Comparison of ENCODE assay signal across 8 cellular contexts in the genomic region with DNA sequence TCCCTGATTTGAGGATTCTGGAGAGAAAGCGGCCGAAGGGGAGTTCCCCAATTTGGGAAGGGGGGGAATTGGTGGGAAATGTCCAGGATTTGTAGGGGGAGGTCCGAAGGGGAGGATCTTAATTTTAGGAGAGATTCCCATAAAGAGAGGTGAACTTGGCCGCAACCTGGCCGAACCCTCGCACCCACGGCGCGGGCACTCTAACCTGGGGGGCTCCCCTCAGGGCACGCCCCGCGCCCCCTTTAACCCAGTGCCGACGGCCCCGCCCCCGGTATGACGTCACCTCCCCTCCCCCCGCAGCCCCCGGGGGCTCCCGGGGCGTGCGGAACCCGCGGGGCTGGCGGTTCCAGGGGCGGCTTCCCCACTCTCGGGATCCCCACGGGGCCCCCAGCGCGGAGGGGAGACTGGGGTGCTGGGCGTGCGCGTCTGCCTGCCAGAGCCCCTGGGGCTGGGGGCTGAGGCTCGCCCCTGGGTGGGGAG. TPM values are rescaled to one million over a fixed set of nuclear protein-coding genes. Genes with fewer than 3 reads are reported as not detected.
DNase-seq lines count a peak whose midpoint lies in the region; ATAC-seq, FAIRE-seq and TF ChIP-seq lines count a peak whose summit lies in the region.

No MANE protein-coding gene starts in this region.

- TF ChIP-seq CTCF in GM10266 (IDR thresholded peaks at IDR 0.05; ENCODE audit: control insufficient read depth, insufficient read depth, low read depth, missing control alignments): no peak

- H3K27me3 ChIP-seq in SJCRH30: 0 out of 2 replicates have a peak, but pooled peaks cover 4% of the 10 kb centered on the region

- peak; percentile 70 for DNase-seq in GM10266 (ENCODE audit: extremely low spot score)
- DNase-seq in SJCRH30: no peak
- DNase-seq in frontal cortex (ENCODE audit: low spot score in 2 of 2): peak; percentile 47 to 65
- no peak for DNase-seq in sciatic nerve (ENCODE audit: low spot score)
- no peak for DNase-seq in T1000 (lab: John Stamatoyannopoulos, UW)
- no peak for DNase-seq in retina
- DNase-seq in NCI-H1694 (lab: John Stamatoyannopoulos, UW): no peak
- DNase-seq in activated CD4-positive, CD25-positive, alpha-beta regulatory T cell (lab: John Stamatoyannopoulos, UW): no peak

- H3K4me3 ChIP-seq in SJCRH30: peak overlapping the region; percentile 64

- no peaks in the 10 kb centered on the region for H3K4me1 ChIP-seq in SJCRH30

- intact Hi-C loops in sciatic nerve (cut with DNase I): no loop called here

- no peaks in the 10 kb centered on the region for H3K9me3 ChIP-seq in SJCRH30 (replicated peaks)

- H3K27ac ChIP-seq in SJCRH30: no peak overlapping the region

- ATAC-seq in sciatic nerve: peak; percentile 55

- no peak for FAIRE-seq in frontal cortex (lab: Jason Lieb, UNC)

- no peaks in the 10 kb centered on the region for H3K36me3 ChIP-seq in SJCRH30

RNA-seq across cellular contexts. Expression of a gene that starts 1.1 kb away (rescaled TPM):
- 21.8 and 22.2 TPM in 2 replicates for total RNA-seq in SJCRH30 (2014; rRNA removed; shearing (Covaris generic))
- 181 TPM for total RNA-seq in frontal cortex
- 278 TPM for total RNA-seq in sciatic nerve

Comparison
In these comparisons a context has a peak if more than half of its experiments do, and no peak if none do; other contexts are left out.
1. DNase-seq: peak in GM10266 (single experiment) and frontal cortex (2 of 2); none in SJCRH30 (0 of 2), sciatic nerve (single experiment), T1000 (single experiment), retina (single experiment), NCI-H1694 (single experiment) and activated CD4-positive, CD25-positive, alpha-beta regulatory T cell (0 of 4).